1 cellular context compared by ENCODE assay signal in genomic region chr6:34556493-34556892, GRCh38.
TF ChIP-seq lines count a peak whose summit lies in the region.

No MANE protein-coding gene starts in this region.

TF ChIP-seq in K562, 482 proteins besides CTCF, POLR2A, EP300 and RAD21 (continued from another document and continues in another):
- TF ChIP-seq RERE (CRISPR knock-in tag; IDR thresholded peaks at IDR 0.05; ENCODE audit: borderline replicate concordance) (0 out of 2 replicates have a peak, but pooled peaks have one; percentile 52), HDAC2 (IDR thresholded peaks at IDR 0.05) (0 out of 2 replicates have a peak, but pooled peaks have one; percentile 40), KDM2B (CRISPR knock-in tag; IDR thresholded peaks at IDR 0.05) (no peak), TEAD1 (CRISPR knock-in tag; IDR thresholded peaks at IDR 0.05) (no peak), ZFP36 (IDR thresholded peaks at IDR 0.05; ENCODE audit: low read depth, low read length, partially characterized antibody) (peak; percentile 99), RCOR1 (IDR thresholded peaks at IDR 0.05; ENCODE audit: borderline replicate concordance in 1 of 2, low read depth in 2 of 2, low read length in 2 of 2) (peak in 1 of 2 experiments; percentile 46; a peak in 1 of 4 replicates), CBFA2T2 (conservative IDR thresholded peaks at IDR 0.05) (no peak), ETV6 (IDR thresholded peaks at IDR 0.05; ENCODE audit: borderline replicate concordance in 1 of 2, low read depth in 2 of 2, low read length in 1 of 2) (no peak), ETV6 (CRISPR knock-in tag; IDR thresholded peaks at IDR 0.05; ENCODE audit: borderline replicate concordance) (no peak), SP2 (IDR thresholded peaks at IDR 0.05; ENCODE audit: extremely low read depth, low read depth, low read length, poor library complexity, severe bottlenecking) (no peak), SMARCA5 (IDR thresholded peaks at IDR 0.05) (peak; percentile 88), U2AF2 (optimal IDR thresholded peaks at IDR 0.05; ENCODE audit: low read depth, low read length) (no peak), LCOR (CRISPR knock-in tag; IDR thresholded peaks at IDR 0.05) (no peak; the same call in 1 of the 2 replicates), BACH1 (tag; IDR thresholded peaks at IDR 0.05) (no peak), THRAP3 (IDR thresholded peaks at IDR 0.05; ENCODE audit: borderline replicate concordance) (no peak), ZNF644 (tag; IDR thresholded peaks at IDR 0.05; ENCODE audit: low read depth) (no peak), ZNF717 (CRISPR knock-in tag; IDR thresholded peaks at IDR 0.05) (no peak), XRCC3 (IDR thresholded peaks at IDR 0.05) (no peak), EP400 (IDR thresholded peaks at IDR 0.05) (no peak), SNIP1 (IDR thresholded peaks at IDR 0.05; ENCODE audit: low read depth) (no peak), PCBP1 (IDR thresholded peaks at IDR 0.05; ENCODE audit: low read depth, low read length, poor library complexity, severe bottlenecking) (no peak), ESRRA (IDR thresholded peaks at IDR 0.05; ENCODE audit: borderline replicate concordance, low read depth) (no peak), XRCC4 (IDR thresholded peaks at IDR 0.05; ENCODE audit: extremely low read depth, insufficient read depth, insufficient read length) (no peak), HMG20B (CRISPR knock-in tag; IDR thresholded peaks at IDR 0.05) (no peak), RHOXF2B (CRISPR knock-in tag; conservative IDR thresholded peaks at IDR 0.05) (no peak), XRCC5 (IDR thresholded peaks at IDR 0.05; ENCODE audit: low read depth, low read length) (no peak), POLR3A (IDR thresholded peaks at IDR 0.05; ENCODE audit: borderline replicate concordance, extremely low read depth, insufficient read depth, insufficient read length) (no peak), CBX5 (IDR thresholded peaks at IDR 0.05; ENCODE audit: borderline replicate concordance, low read depth) (no peak), KAT8 (IDR thresholded peaks at IDR 0.05; ENCODE audit: low read depth) (no peak), BMI1 (IDR thresholded peaks at IDR 0.05; ENCODE audit: low read length) (no peak), ZBTB40 (IDR thresholded peaks at IDR 0.05) (no peak), ZBTB40 (CRISPR knock-in tag; IDR thresholded peaks at IDR 0.05) (no peak), KDM1A (IDR thresholded peaks at IDR 0.05) (peak; percentile 74 to 81), NCOA4 (IDR thresholded peaks at IDR 0.05; ENCODE audit: partially characterized antibody) (no peak), JUNB (CRISPR knock-in tag; conservative IDR thresholded peaks at IDR 0.05) (no peak), ZBED1 (IDR thresholded peaks at IDR 0.05) (no peak), ZNF431 (CRISPR knock-in tag; IDR thresholded peaks at IDR 0.05) (no peak), THRA (IDR thresholded peaks at IDR 0.05) (no peak), TAF15 (IDR thresholded peaks at IDR 0.05; ENCODE audit: low read depth, low read length) (no peak), PKNOX1 (IDR thresholded peaks at IDR 0.05) (no peak)
- TF ChIP-seq, protein P1, sequence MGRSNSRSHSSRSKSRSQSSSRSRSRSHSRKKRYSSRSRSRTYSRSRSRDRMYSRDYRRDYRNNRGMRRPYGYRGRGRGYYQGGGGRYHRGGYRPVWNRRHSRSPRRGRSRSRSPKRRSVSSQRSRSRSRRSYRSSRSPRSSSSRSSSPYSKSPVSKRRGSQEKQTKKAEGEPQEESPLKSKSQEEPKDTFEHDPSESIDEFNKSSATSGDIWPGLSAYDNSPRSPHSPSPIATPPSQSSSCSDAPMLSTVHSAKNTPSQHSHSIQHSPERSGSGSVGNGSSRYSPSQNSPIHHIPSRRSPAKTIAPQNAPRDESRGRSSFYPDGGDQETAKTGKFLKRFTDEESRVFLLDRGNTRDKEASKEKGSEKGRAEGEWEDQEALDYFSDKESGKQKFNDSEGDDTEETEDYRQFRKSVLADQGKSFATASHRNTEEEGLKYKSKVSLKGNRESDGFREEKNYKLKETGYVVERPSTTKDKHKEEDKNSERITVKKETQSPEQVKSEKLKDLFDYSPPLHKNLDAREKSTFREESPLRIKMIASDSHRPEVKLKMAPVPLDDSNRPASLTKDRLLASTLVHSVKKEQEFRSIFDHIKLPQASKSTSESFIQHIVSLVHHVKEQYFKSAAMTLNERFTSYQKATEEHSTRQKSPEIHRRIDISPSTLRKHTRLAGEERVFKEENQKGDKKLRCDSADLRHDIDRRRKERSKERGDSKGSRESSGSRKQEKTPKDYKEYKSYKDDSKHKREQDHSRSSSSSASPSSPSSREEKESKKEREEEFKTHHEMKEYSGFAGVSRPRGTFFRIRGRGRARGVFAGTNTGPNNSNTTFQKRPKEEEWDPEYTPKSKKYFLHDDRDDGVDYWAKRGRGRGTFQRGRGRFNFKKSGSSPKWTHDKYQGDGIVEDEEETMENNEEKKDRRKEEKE (IDR thresholded peaks at IDR 0.05; ENCODE audit: borderline replicate concordance in 1 of 2, control insufficient read depth in 1 of 2, low read depth in 2 of 2, low read length in 1 of 2), result no peak
- TF ChIP-seq, protein P2, sequence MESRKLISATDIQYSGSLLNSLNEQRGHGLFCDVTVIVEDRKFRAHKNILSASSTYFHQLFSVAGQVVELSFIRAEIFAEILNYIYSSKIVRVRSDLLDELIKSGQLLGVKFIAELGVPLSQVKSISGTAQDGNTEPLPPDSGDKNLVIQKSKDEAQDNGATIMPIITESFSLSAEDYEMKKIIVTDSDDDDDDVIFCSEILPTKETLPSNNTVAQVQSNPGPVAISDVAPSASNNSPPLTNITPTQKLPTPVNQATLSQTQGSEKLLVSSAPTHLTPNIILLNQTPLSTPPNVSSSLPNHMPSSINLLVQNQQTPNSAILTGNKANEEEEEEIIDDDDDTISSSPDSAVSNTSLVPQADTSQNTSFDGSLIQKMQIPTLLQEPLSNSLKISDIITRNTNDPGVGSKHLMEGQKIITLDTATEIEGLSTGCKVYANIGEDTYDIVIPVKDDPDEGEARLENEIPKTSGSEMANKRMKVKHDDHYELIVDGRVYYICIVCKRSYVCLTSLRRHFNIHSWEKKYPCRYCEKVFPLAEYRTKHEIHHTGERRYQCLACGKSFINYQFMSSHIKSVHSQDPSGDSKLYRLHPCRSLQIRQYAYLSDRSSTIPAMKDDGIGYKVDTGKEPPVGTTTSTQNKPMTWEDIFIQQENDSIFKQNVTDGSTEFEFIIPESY (CRISPR knock-in tag; IDR thresholded peaks at IDR 0.05), result peak; percentile 77; the same call in 1 of the 2 replicates
